ENCODE assay signal across 25 cellular contexts in genomic region chrX:45056428-45057145, GRCh38.
A peak's percentile ranks its signal among the peaks of the same experiment; 100 is the strongest.
DNase-seq lines count a peak whose midpoint lies in the region; ATAC-seq, FAIRE-seq and TF ChIP-seq lines count a peak whose summit lies in the region.
"Had no signal": no experiment of that assay in that cellular context is flagged by ENCODE, and none has a peak within 500 bp of the region (broad histone marks: within the 10 kb centered on the region; RNA-seq: fewer than 3 reads in every experiment).

No MANE protein-coding gene starts in this region.

- H3K4me1 ChIP-seq in keratinocyte (ENCODE audit: control insufficient read depth, extremely low read depth, insufficient read depth, low read length), result no peaks in the 10 kb centered on the region
- H3K4me1 ChIP-seq: gastroesophageal sphincter, vagina had no signal

- H3K9ac ChIP-seq in keratinocyte (ENCODE audit: control insufficient read depth, extremely low read depth, insufficient read depth, low read length), result no peak overlapping the region

- H3K9me3 Mint-ChIP-seq in activated naive CD8-positive, alpha-beta T cell treated with anti-CD3 and anti-CD28 coated beads for 36 hours, result no peaks in the 10 kb centered on the region
- H3K9me3 Mint-ChIP-seq: activated T-helper 2 cell treated with anti-CD3 and anti-CD28 coated beads, Interferon-gamma antibody, Interleukin-2, Interleukin-4, amounts not matched to agents 10 μg/mL and 5 μg/mL and 100 μg/mL, durations not matched to agents 14 hours and 24 hours and 36 hours; naive thymus-derived CD8-positive, alpha-beta T cell had no signal

- no peak overlapping the region for H3K4me3 Mint-ChIP-seq in activated naive CD8-positive, alpha-beta T cell treated with anti-CD3 and anti-CD28 coated beads for 36 hours
- H3K4me3 Mint-ChIP-seq: activated CD4-positive, alpha-beta T cell treated with anti-CD3 and anti-CD28 coated beads for 36 hours; naive thymus-derived CD8-positive, alpha-beta T cell had no signal

- H3K4me3 ChIP-seq in AG10803 (ENCODE audit: low read length), result no peak overlapping the region
- no peak overlapping the region for H3K4me3 ChIP-seq in keratinocyte (ENCODE audit: control insufficient read depth in 2 of 3, extremely low read depth in 1 of 3, insufficient read depth in 2 of 3, low read depth in 1 of 3, low read length in 3 of 3)
- H3K4me3 ChIP-seq: adrenal gland, gastroesophageal sphincter, vagina had no signal

- H3K4me2 ChIP-seq in keratinocyte (ENCODE audit: control insufficient read depth, extremely low read depth, insufficient read depth, low read depth, low read length), result no peak overlapping the region

- no peak for ATAC-seq in HG03439 (IDR thresholded peaks at IDR 0.05; ENCODE audit: unreplicated experiment)
- no peak for ATAC-seq in HG03095 (IDR thresholded peaks at IDR 0.05; ENCODE audit: unreplicated experiment)
- ATAC-seq: activated CD4-positive, alpha-beta T cell treated with anti-CD3 and anti-CD28 coated beads for 36 hours; gastroesophageal sphincter; HCT116; HepG2; naive thymus-derived CD8-positive, alpha-beta T cell; right cardiac atrium had no signal

- no peak overlapping the region for H2AFZ ChIP-seq in keratinocyte (ENCODE audit: control insufficient read depth, low read length)

- H3K4me1 Mint-ChIP-seq in activated naive CD8-positive, alpha-beta T cell treated with anti-CD3 and anti-CD28 coated beads for 36 hours, result peaks cover 5% of the 10 kb centered on the region

- peaks cover 4% of the 10 kb centered on the region for H3K79me2 ChIP-seq in keratinocyte (ENCODE audit: control insufficient read depth, insufficient read depth, low read length)

- H3K27ac Mint-ChIP-seq in activated naive CD8-positive, alpha-beta T cell treated with anti-CD3 and anti-CD28 coated beads for 36 hours, result peak overlapping the region; percentile 56
- H3K27ac Mint-ChIP-seq: activated T-helper 2 cell treated with anti-CD3 and anti-CD28 coated beads, Interferon-gamma antibody, Interleukin-2, Interleukin-4, amounts not matched to agents 10 μg/mL and 5 μg/mL and 100 μg/mL, durations not matched to agents 14 hours and 24 hours and 36 hours had no signal

- peaks cover 7 to 9% of the 10 kb centered on the region in 2 experiments for H3K36me3 ChIP-seq in keratinocyte (ENCODE audit: control insufficient read depth in 2 of 2, extremely low read depth in 1 of 2, insufficient read depth in 2 of 2, low read length in 2 of 2)

- no peaks in the 10 kb centered on the region for H3K9me1 ChIP-seq in keratinocyte (ENCODE audit: control insufficient read depth, extremely low read depth, insufficient read depth, low read length)

- H3K27me3 Mint-ChIP-seq in activated naive CD8-positive, alpha-beta T cell treated with anti-CD3 and anti-CD28 coated beads for 36 hours, result no peaks in the 10 kb centered on the region
- H3K27me3 Mint-ChIP-seq: activated CD4-positive, alpha-beta T cell treated with anti-CD3 and anti-CD28 coated beads for 36 hours; naive thymus-derived CD8-positive, alpha-beta T cell had no signal

- peak; percentile 34 for FAIRE-seq in keratinocyte (lab: Jason Lieb, UNC)
- FAIRE-seq: HepG2 had no signal

- TF ChIP-seq CTCF in AG10803 (conservative IDR thresholded peaks at IDR 0.05; ENCODE audit: low read length), result no peak
- TF ChIP-seq CTCF in keratinocyte (optimal IDR thresholded peaks at IDR 0.05 in 1 of 3, IDR thresholded peaks at IDR 0.05 in 1 of 3, conservative IDR thresholded peaks at IDR 0.05 in 1 of 3; ENCODE audit: extremely low read depth in 1 of 3, insufficient read depth in 2 of 3, low read length in 3 of 3), result no peak

- H3K36me3 Mint-ChIP-seq in activated naive CD8-positive, alpha-beta T cell treated with anti-CD3 and anti-CD28 coated beads for 36 hours, result peaks cover 7% of the 10 kb centered on the region

- H3K27ac ChIP-seq in keratinocyte (ENCODE audit: control insufficient read depth, insufficient read depth, low read length), result no peak overlapping the region
- H3K27ac ChIP-seq: epithelial cell of prostate, gastroesophageal sphincter, vagina had no signal

- DNase-seq in AG10803 (ENCODE audit: low read depth) (peak; percentile 73), GM03348 (ENCODE audit: low spot score) (peak; percentile 22), keratinocyte (ENCODE audit: low read depth, low spot score) (no peak), NCI-H2227 treated with DMSO at 0.1 percent for 48 hours (lab: John Stamatoyannopoulos, UW) (no peak), NCI-H187 (lab: John Stamatoyannopoulos, UW) (no peak)
- no peak for DNase-seq in activated naive CD8-positive, alpha-beta T cell treated with anti-CD3 and anti-CD28 coated beads for 36 hours
- DNase-seq: ACHN; activated CD4-positive, alpha-beta T cell treated with anti-CD3 and anti-CD28 coated beads for 36 hours; adrenal gland; dermis blood vessel endothelial cell; kidney glomerular epithelial cell; mesenchymal stem cell; naive thymus-derived CD8-positive, alpha-beta T cell; NCI-H1105; NCI-H2081; right cardiac atrium; stimulated activated CD4-positive, alpha-beta T cell treated with anti-CD3 and anti-CD28 coated beads, Interleukin-15, amount 100 ng/mL, for 24 hours had no signal

- H3K9me3 ChIP-seq in keratinocyte (ENCODE audit: control insufficient read depth, low read depth, low read length), result no peaks in the 10 kb centered on the region
- H3K9me3 ChIP-seq: adrenal gland, gastroesophageal sphincter, vagina had no signal

- H4K20me1 ChIP-seq in keratinocyte (ENCODE audit: control insufficient read depth, extremely low read depth, insufficient read depth, low read length), result no peaks in the 10 kb centered on the region

- H3K27me3 ChIP-seq in keratinocyte (ENCODE audit: control insufficient read depth, extremely low read depth, insufficient read depth, low read length), result no peaks in the 10 kb centered on the region
- H3K27me3 ChIP-seq: adrenal gland, gastroesophageal sphincter, vagina had no signal

- dilution Hi-C loops in keratinocyte (cut with MboI; ENCODE audit: extremely low pct_ligation_motif_present, low sequenced_read_pairs), result no loop called here

Comparison
In these comparisons a context has a peak if more than half of its experiments do, and no peak if none do; other contexts are left out.
1. DNase-seq: peak in AG10803 (single experiment) and GM03348 (single experiment); none in activated naive CD8-positive, alpha-beta T cell treated with anti-CD3 and anti-CD28 coated beads for 36 hours (single experiment), keratinocyte (single experiment), NCI-H2227 treated with DMSO at 0.1 percent for 48 hours (single experiment) and NCI-H187 (0 of 2).